In genomic region chr17:34384271-34384670, GRCh38 we compare ENCODE assay signal across 35 cellular contexts. TPM values are rescaled to one million over a fixed set of nuclear protein-coding genes. Genes with fewer than 3 reads are reported as not detected.
"Had no signal": no experiment of that assay in that cellular context is flagged by ENCODE, and none has a peak within 500 bp of the region (broad histone marks: within the 10 kb centered on the region; RNA-seq: fewer than 3 reads in every experiment).

No MANE protein-coding gene starts in this region.

- DNase-seq: cortex of kidney; dorsolateral prefrontal cortex; effector CD4-positive, alpha-beta T cell; foreskin fibroblast; gastrocnemius medialis; heart left ventricle; hippocampal formation; left cardiac atrium; left lung; mesenchymal stem cell; mucosa of descending colon; naive B cell; nephron progenitor cell; nucleus accumbens; right cardiac atrium; sigmoid colon; stimulated activated CD4-positive, alpha-beta T cell treated with anti-CD3 and anti-CD28 coated beads, Interleukin-2, amount 100 ng/mL, for 24 hours; stimulated activated CD4-positive, alpha-beta T cell treated with anti-CD3 and anti-CD28 coated beads, Interleukin-4, amount 100 ng/mL, for 24 hours; stimulated activated naive CD8-positive, alpha-beta T cell treated with anti-CD3 and anti-CD28 coated beads, Interleukin-15, Interleukin-2, amounts not matched to agents 100 U/mL and 50 U/mL, for 24 hours; substantia nigra; testis; tibial artery had no signal

- H3K9me3 Mint-ChIP-seq: mesothelial cell of epicardium; nephron progenitor cell; stimulated activated effector memory CD8-positive, alpha-beta T cell treated with anti-CD3 and anti-CD28 coated beads, Interleukin-12 subunit alpha, Interleukin-12 subunit beta, amount 100 ng/mL, for 72 hours; type B pancreatic cell had no signal

- H3K4me3 ChIP-seq: dorsolateral prefrontal cortex, gastrocnemius medialis, heart left ventricle, left lung, mucosa of descending colon, prostate gland, sigmoid colon, testis, tibial artery had no signal

- H3K36me3 ChIP-seq: gastrocnemius medialis, heart left ventricle, left lung, prostate gland, sigmoid colon, tibial artery had no signal

- ATAC-seq: esophagus mucosa; gastrocnemius medialis; heart left ventricle; left cardiac atrium; left lung; mucosa of descending colon; right cardiac atrium; stimulated activated naive CD8-positive, alpha-beta T cell treated with anti-CD3 and anti-CD28 coated beads, Interleukin-15, Interleukin-2, amounts not matched to agents 100 U/mL and 50 U/mL, for 24 hours had no signal

- H3K4me3 Mint-ChIP-seq: mesothelial cell of epicardium, naive B cell, nephron progenitor cell, type B pancreatic cell had no signal

- H3K4me1 Mint-ChIP-seq: mesothelial cell of epicardium had no signal

- H3K27me3 ChIP-seq: left lung, testis had no signal

- H3K27ac Mint-ChIP-seq: mesothelial cell of epicardium; naive B cell; nephron progenitor cell; stimulated activated effector memory CD8-positive, alpha-beta T cell treated with anti-CD3 and anti-CD28 coated beads, Interleukin-12 subunit alpha, Interleukin-12 subunit beta, amount 100 ng/mL, for 72 hours; type B pancreatic cell had no signal

- H3K36me3 Mint-ChIP-seq: mesothelial cell of epicardium; naive B cell; stimulated activated effector memory CD8-positive, alpha-beta T cell treated with anti-CD3 and anti-CD28 coated beads, Interleukin-12 subunit alpha, Interleukin-12 subunit beta, amount 100 ng/mL, for 72 hours; type B pancreatic cell had no signal

- H3K9me3 ChIP-seq: gastrocnemius medialis, heart left ventricle, left lung, mucosa of descending colon, prostate gland, sigmoid colon, testis, tibial artery had no signal

- H3K4me1 ChIP-seq: gastrocnemius medialis, prostate gland, sigmoid colon, testis had no signal

- H3K27ac ChIP-seq: dorsolateral prefrontal cortex, epithelial cell of prostate, gastrocnemius medialis, heart left ventricle, left lung, prostate gland, sigmoid colon, testis, tibial artery had no signal

RNA-seq across cellular contexts. Expression of gene CCL1, which starts 21.2 kb away (rescaled TPM):
- total RNA-seq: esophagus mucosa, gastrocnemius medialis, glomerular endothelial cell, heart left ventricle, kidney epithelial cell, left cardiac atrium, left lung, lower leg skin, lung microvascular endothelial cell, mesothelial cell of epicardium, mucosa of descending colon, osteocyte, prostate gland, renal cortical epithelial cell, right cardiac atrium, sigmoid colon, skeletal muscle tissue had no signal

RNA-seq across cellular contexts. Expression of gene CCL13, which starts 28.0 kb away (rescaled TPM):
- total RNA-seq: dorsolateral prefrontal cortex, glomerular endothelial cell, kidney epithelial cell, lung microvascular endothelial cell, mesothelial cell of epicardium, osteocyte, prostate gland, renal cortical epithelial cell, testis had no signal
